In the genomic region with DNA sequence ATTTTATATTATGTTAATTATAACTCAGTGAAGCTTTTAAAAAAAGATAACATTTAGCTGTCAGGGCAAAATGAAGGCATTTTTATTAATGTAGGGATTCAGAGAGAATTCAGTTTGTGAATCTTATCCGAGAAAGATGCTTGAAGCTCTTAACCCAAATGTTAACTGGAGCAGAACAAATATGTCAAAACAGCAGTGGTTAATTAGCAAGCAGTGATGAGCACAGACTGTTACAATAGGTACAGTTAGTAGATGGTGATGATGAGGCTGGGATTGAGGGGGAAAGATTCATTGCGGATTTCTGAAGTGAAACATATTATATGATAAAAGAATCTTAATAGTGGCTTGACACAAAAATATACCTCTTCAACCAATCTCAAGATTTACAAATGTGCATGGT, we compare ENCODE assay signal across 27 cellular contexts.
"Had no signal": no experiment of that assay in that cellular context is flagged by ENCODE, and none has a peak within 500 bp of the region (broad histone marks: within the 10 kb centered on the region; RNA-seq: fewer than 3 reads in every experiment).

No MANE protein-coding gene starts in this region.

- H3K27me3 ChIP-seq: breast epithelium had no signal

- H3K27ac ChIP-seq: breast epithelium, SK-N-MC, VCaP had no signal

- DNase-seq: activated CD4-positive, alpha-beta memory T cell treated with anti-CD3 and anti-CD28 coated beads for 36 hours; activated CD4-positive, alpha-beta T cell treated with anti-CD3 and anti-CD28 coated beads, Interleukin-2, amount 10 ng/mL, durations not matched to agents 7 days and 5 days; activated CD4-positive, CD25-positive, alpha-beta regulatory T cell; activated CD8-positive, alpha-beta memory T cell treated with anti-CD3 and anti-CD28 coated beads for 24 hours; activated gamma-delta T cell treated with Interleukin-2 at 50 U/mL for 16 hours; activated naive CD4-positive, alpha-beta T cell treated with anti-CD3 and anti-CD28 coated beads, Interleukin-2, amount 10 ng/mL, durations not matched to agents 7 days and 5 days; activated naive CD8-positive, alpha-beta T cell treated with anti-CD3 and anti-CD28 coated beads for 36 hours; activated T-cell treated with anti-CD3 and anti-CD28 coated beads, Interleukin-2, amount 50 U/mL, for 4 hours; anterior cingulate cortex; KG1; NCI-H1048; NCI-H146; NCI-H2029; NCI-H2107; NCI-H2227 treated with DMSO at 0.1 percent for 48 hours; NCI-H446 treated with DMSO at 0.1 percent for 48 hours; NCI-H524 treated with DMSO at 0.1 percent for 48 hours; NCI-H774; NK-92 treated with Interleukin-12 subunit alpha and Interleukin-12 subunit beta, amount 100 ng/mL, for 24 hours; OCI-M1; RPMI8226; T-cell had no signal

- H3K9me3 ChIP-seq: breast epithelium had no signal

- H3K4me3 ChIP-seq: breast epithelium, SK-N-MC had no signal

- H3K4me1 Mint-ChIP-seq: activated naive CD4-positive, alpha-beta T cell treated with anti-CD3 and anti-CD28 coated beads, Interleukin-2, amount 10 ng/mL, durations not matched to agents 7 days and 5 days; activated naive CD8-positive, alpha-beta T cell treated with anti-CD3 and anti-CD28 coated beads for 36 hours had no signal

- H3K27ac Mint-ChIP-seq: activated CD4-positive, alpha-beta memory T cell treated with anti-CD3 and anti-CD28 coated beads for 36 hours; activated CD4-positive, alpha-beta T cell treated with anti-CD3 and anti-CD28 coated beads, Interleukin-2, amount 10 ng/mL, durations not matched to agents 7 days and 5 days; activated naive CD4-positive, alpha-beta T cell treated with anti-CD3 and anti-CD28 coated beads, Interleukin-2, amount 10 ng/mL, durations not matched to agents 7 days and 5 days; activated naive CD8-positive, alpha-beta T cell treated with anti-CD3 and anti-CD28 coated beads for 36 hours; T-cell had no signal

- H3K9me3 Mint-ChIP-seq: activated CD4-positive, alpha-beta memory T cell treated with anti-CD3 and anti-CD28 coated beads for 36 hours; activated CD4-positive, alpha-beta T cell treated with anti-CD3 and anti-CD28 coated beads, Interleukin-2, amount 10 ng/mL, durations not matched to agents 7 days and 5 days; activated naive CD4-positive, alpha-beta T cell treated with anti-CD3 and anti-CD28 coated beads, Interleukin-2, amount 10 ng/mL, durations not matched to agents 7 days and 5 days; activated naive CD8-positive, alpha-beta T cell treated with anti-CD3 and anti-CD28 coated beads for 36 hours; activated T-cell treated with anti-CD3 and anti-CD28 coated beads, Interleukin-2, amount 50 U/mL, for 4 hours; T-cell had no signal

- H3K4me1 ChIP-seq: breast epithelium had no signal

- H3K36me3 ChIP-seq: breast epithelium had no signal

- ATAC-seq: activated T-cell treated with anti-CD3 and anti-CD28 coated beads, Interleukin-2, amount 50 U/mL, for 4 hours; Panc1; Right ventricle myocardium inferior; T-cell had no signal

- H3K4me3 Mint-ChIP-seq: activated CD4-positive, alpha-beta memory T cell treated with anti-CD3 and anti-CD28 coated beads for 36 hours; activated CD4-positive, alpha-beta T cell treated with anti-CD3 and anti-CD28 coated beads, Interleukin-2, amount 10 ng/mL, durations not matched to agents 7 days and 5 days; activated naive CD4-positive, alpha-beta T cell treated with anti-CD3 and anti-CD28 coated beads, Interleukin-2, amount 10 ng/mL, durations not matched to agents 7 days and 5 days; activated naive CD8-positive, alpha-beta T cell treated with anti-CD3 and anti-CD28 coated beads for 36 hours; activated T-cell treated with anti-CD3 and anti-CD28 coated beads, Interleukin-2, amount 50 U/mL, for 4 hours; T-cell had no signal

- H3K36me3 Mint-ChIP-seq: activated CD4-positive, alpha-beta memory T cell treated with anti-CD3 and anti-CD28 coated beads for 36 hours; activated naive CD4-positive, alpha-beta T cell treated with anti-CD3 and anti-CD28 coated beads, Interleukin-2, amount 10 ng/mL, durations not matched to agents 7 days and 5 days; activated naive CD8-positive, alpha-beta T cell treated with anti-CD3 and anti-CD28 coated beads for 36 hours; T-cell had no signal
